ENCODE assay signal across 16 cellular contexts in genomic region chr22:47605886-47606285, GRCh38.
"Had no signal": no experiment of that assay in that cellular context is flagged by ENCODE, and none has a peak within 500 bp of the region (broad histone marks: within the 10 kb centered on the region; RNA-seq: fewer than 3 reads in every experiment).

No MANE protein-coding gene starts in this region.

- H3K27ac ChIP-seq: esophagus muscularis mucosa, gastrocnemius medialis, thyroid gland had no signal

- H3K27me3 ChIP-seq: gastrocnemius medialis, thyroid gland had no signal

- H3K4me3 ChIP-seq: esophagus muscularis mucosa, gastrocnemius medialis, thyroid gland had no signal

- DNase-seq: activated CD4-positive, alpha-beta T cell treated with anti-CD3 and anti-CD28 coated beads for 4 hours; activated CD4-positive, alpha-beta T cell treated with anti-CD3 and anti-CD28 coated beads, Interleukin-2, amount 50 U/mL, for 48 hours; activated CD4-positive, CD25-positive, alpha-beta regulatory T cell; activated gamma-delta T cell; activated T-cell treated with anti-CD3 and anti-CD28 coated beads, Interleukin-2, amount 50 U/mL, for 72 hours; aorta; caudate nucleus; gastrocnemius medialis; hippocampal formation; nephron progenitor cell; occipital lobe; stimulated activated CD4-positive, alpha-beta T cell treated with anti-CD3 and anti-CD28 coated beads, Interleukin-4, amount 100 ng/mL, for 1 hour; stimulated activated naive CD4-positive, alpha-beta T cell; T1000; thyroid gland had no signal
